Comparison of ENCODE assay signal across 36 cellular contexts in genomic region chr11:39910087-39910486, GRCh38.
"Had no signal": no experiment of that assay in that cellular context is flagged by ENCODE, and none has a peak within 500 bp of the region (broad histone marks: within the 10 kb centered on the region; RNA-seq: fewer than 3 reads in every experiment).

No MANE protein-coding gene starts in this region.

- H3K27me3 ChIP-seq: adrenal gland, body of pancreas, cardiac muscle cell, colonic mucosa, dorsolateral prefrontal cortex, esophagus muscularis mucosa, foreskin keratinocyte, gastrocnemius medialis, heart left ventricle had no signal

- H3K4me1 Mint-ChIP-seq: activated CD4-positive, alpha-beta T cell treated with anti-CD3 and anti-CD28 coated beads for 36 hours; activated CD4-positive, alpha-beta T cell treated with anti-CD3 and anti-CD28 coated beads, Interleukin-2, amount 10 ng/mL, durations not matched to agents 24 days and 14 days; activated CD8-positive, alpha-beta memory T cell treated with anti-CD3 and anti-CD28 coated beads, Interleukin-2, amount 10 ng/mL, durations not matched to agents 7 days and 5 days; activated naive CD4-positive, alpha-beta T cell treated with anti-CD3 and anti-CD28 coated beads, Interleukin-2, amount 50 U/mL, for 24 hours; activated naive CD8-positive, alpha-beta T cell treated with anti-CD3 and anti-CD28 coated beads for 36 hours; activated naive CD8-positive, alpha-beta T cell treated with anti-CD3 and anti-CD28 coated beads, Interleukin-2, amount 50 U/mL, for 24 hours; endodermal cell had no signal

- H3K27ac Mint-ChIP-seq: activated CD4-positive, alpha-beta memory T cell treated with anti-CD3 and anti-CD28 coated beads for 36 hours; activated CD4-positive, alpha-beta T cell treated with anti-CD3 and anti-CD28 coated beads for 36 hours; activated CD4-positive, alpha-beta T cell treated with anti-CD3 and anti-CD28 coated beads, Interleukin-2, amount 10 ng/mL, durations not matched to agents 24 days and 14 days; activated CD8-positive, alpha-beta memory T cell treated with anti-CD3 and anti-CD28 coated beads, Interleukin-2, amount 10 ng/mL, durations not matched to agents 7 days and 5 days; activated CD8-positive, alpha-beta T cell treated with anti-CD3 and anti-CD28 coated beads, Interleukin-2, amount 10 ng/mL, durations not matched to agents 7 days and 5 days; activated naive CD4-positive, alpha-beta T cell treated with anti-CD3 and anti-CD28 coated beads for 36 hours; activated naive CD4-positive, alpha-beta T cell treated with anti-CD3 and anti-CD28 coated beads, Interleukin-2, amount 50 U/mL, for 24 hours; activated naive CD8-positive, alpha-beta T cell treated with anti-CD3 and anti-CD28 coated beads for 36 hours; activated naive CD8-positive, alpha-beta T cell treated with anti-CD3 and anti-CD28 coated beads, Interleukin-2, amount 50 U/mL, for 24 hours; activated T-helper 1 cell treated with anti-CD3 and anti-CD28 coated beads, Interleukin-12 subunit alpha, Interleukin-12 subunit beta, Interleukin-2, Interleukin-4 antibody, amounts not matched to agents 30 ng/mL and 10 ng/mL and 1 ng/mL, durations not matched to agents 14 hours and 24 hours and 36 hours; activated T-helper 2 cell treated with anti-CD3 and anti-CD28 coated beads, Interferon-gamma antibody, Interleukin-2, Interleukin-4, amounts not matched to agents 10 μg/mL and 5 μg/mL and 100 μg/mL, durations not matched to agents 14 hours and 24 hours and 36 hours; dendritic cell treated with granulocyte-macrophage colony-stimulating factor and Interleukin-4, amounts not matched to agents 40 ng/mL and 50 ng/mL, for 4 days had no signal

- H3K36me3 Mint-ChIP-seq: activated CD4-positive, alpha-beta memory T cell treated with anti-CD3 and anti-CD28 coated beads for 36 hours; activated CD8-positive, alpha-beta memory T cell treated with anti-CD3 and anti-CD28 coated beads, Interleukin-2, amount 10 ng/mL, durations not matched to agents 7 days and 5 days; activated naive CD4-positive, alpha-beta T cell treated with anti-CD3 and anti-CD28 coated beads, Interleukin-2, amount 50 U/mL, for 24 hours; activated naive CD8-positive, alpha-beta T cell treated with anti-CD3 and anti-CD28 coated beads for 36 hours had no signal

- H3K27me3 Mint-ChIP-seq: activated CD4-positive, alpha-beta memory T cell treated with anti-CD3 and anti-CD28 coated beads for 36 hours; activated CD4-positive, alpha-beta T cell treated with anti-CD3 and anti-CD28 coated beads for 36 hours; activated CD4-positive, alpha-beta T cell treated with anti-CD3 and anti-CD28 coated beads, Interleukin-2, amount 10 ng/mL, durations not matched to agents 24 days and 14 days; activated CD8-positive, alpha-beta memory T cell treated with anti-CD3 and anti-CD28 coated beads, Interleukin-2, amount 10 ng/mL, durations not matched to agents 7 days and 5 days; activated naive CD4-positive, alpha-beta T cell treated with anti-CD3 and anti-CD28 coated beads, Interleukin-2, amount 50 U/mL, for 24 hours; activated naive CD8-positive, alpha-beta T cell treated with anti-CD3 and anti-CD28 coated beads for 36 hours; activated naive CD8-positive, alpha-beta T cell treated with anti-CD3 and anti-CD28 coated beads, Interleukin-2, amount 50 U/mL, for 24 hours; dendritic cell treated with granulocyte-macrophage colony-stimulating factor and Interleukin-4, amounts not matched to agents 40 ng/mL and 50 ng/mL, for 4 days had no signal

- H3K4me3 ChIP-seq: adrenal gland, body of pancreas, cardiac muscle cell, colonic mucosa, dorsolateral prefrontal cortex, esophagus muscularis mucosa, gastrocnemius medialis, heart left ventricle had no signal

- DNase-seq: activated CD4-positive, alpha-beta memory T cell treated with anti-CD3 and anti-CD28 coated beads for 36 hours; activated CD4-positive, alpha-beta T cell treated with anti-CD3 and anti-CD28 coated beads for 36 hours; activated CD4-positive, alpha-beta T cell treated with anti-CD3 and anti-CD28 coated beads, Interleukin-2, amount 10 ng/mL, durations not matched to agents 24 days and 14 days; activated CD4-positive, CD25-positive, alpha-beta regulatory T cell; activated CD4-positive, CD25-positive, alpha-beta regulatory T cell treated with anti-CD3 and anti-CD28 coated beads, Interleukin-2, amount 50 U/mL, for 72 hours; activated CD8-positive, alpha-beta memory T cell treated with anti-CD3 and anti-CD28 coated beads, Interleukin-2, amount 10 ng/mL, durations not matched to agents 7 days and 5 days; activated CD8-positive, alpha-beta memory T cell treated with anti-CD3 and anti-CD28 coated beads, Interleukin-2, amount 50 U/mL, for 4 hours; activated CD8-positive, alpha-beta T cell treated with anti-CD3 and anti-CD28 coated beads, Interleukin-2, amount 10 ng/mL, durations not matched to agents 7 days and 5 days; activated effector memory CD4-positive, alpha-beta T cell treated with anti-CD3 and anti-CD28 coated beads, Interleukin-2, amount 50 U/mL, for 16 hours; activated naive CD4-positive, alpha-beta T cell treated with anti-CD3 and anti-CD28 coated beads for 36 hours; activated naive CD8-positive, alpha-beta T cell treated with anti-CD3 and anti-CD28 coated beads for 36 hours; activated naive CD8-positive, alpha-beta T cell treated with anti-CD3 and anti-CD28 coated beads, Interleukin-2, amount 50 U/mL, for 24 hours; activated T-cell treated with anti-CD3 and anti-CD28 coated beads, Interleukin-2, amount 50 U/mL, for 1 hour; activated T-cell treated with anti-CD3 and anti-CD28 coated beads, Interleukin-2, amount 50 U/mL, for 48 hours; adrenal gland; amygdala; aorta; body of pancreas; central memory CD4-positive, alpha-beta T cell; cerebellar nuclear complex; colonic mucosa; dorsolateral prefrontal cortex; effector memory CD4-positive, alpha-beta T cell; endodermal cell; erythroblast; foreskin keratinocyte; gastrocnemius medialis; glutamatergic neuron; heart left ventricle; T-helper 2 cell had no signal

- H3K4me3 Mint-ChIP-seq: activated CD4-positive, alpha-beta memory T cell treated with anti-CD3 and anti-CD28 coated beads for 36 hours; activated CD4-positive, alpha-beta T cell treated with anti-CD3 and anti-CD28 coated beads for 36 hours; activated CD4-positive, alpha-beta T cell treated with anti-CD3 and anti-CD28 coated beads, Interleukin-2, amount 10 ng/mL, durations not matched to agents 24 days and 14 days; activated CD8-positive, alpha-beta memory T cell treated with anti-CD3 and anti-CD28 coated beads, Interleukin-2, amount 10 ng/mL, durations not matched to agents 7 days and 5 days; activated CD8-positive, alpha-beta T cell treated with anti-CD3 and anti-CD28 coated beads, Interleukin-2, amount 10 ng/mL, durations not matched to agents 7 days and 5 days; activated naive CD4-positive, alpha-beta T cell treated with anti-CD3 and anti-CD28 coated beads for 36 hours; activated naive CD4-positive, alpha-beta T cell treated with anti-CD3 and anti-CD28 coated beads, Interleukin-2, amount 50 U/mL, for 24 hours; activated naive CD8-positive, alpha-beta T cell treated with anti-CD3 and anti-CD28 coated beads for 36 hours; activated naive CD8-positive, alpha-beta T cell treated with anti-CD3 and anti-CD28 coated beads, Interleukin-2, amount 50 U/mL, for 24 hours; activated T-helper 1 cell treated with anti-CD3 and anti-CD28 coated beads, Interleukin-12 subunit alpha, Interleukin-12 subunit beta, Interleukin-2, Interleukin-4 antibody, amounts not matched to agents 30 ng/mL and 10 ng/mL and 1 ng/mL, durations not matched to agents 14 hours and 24 hours and 36 hours; dendritic cell treated with granulocyte-macrophage colony-stimulating factor and Interleukin-4, amounts not matched to agents 40 ng/mL and 50 ng/mL, for 4 days; endodermal cell had no signal

- H3K27ac ChIP-seq: adrenal gland, body of pancreas, cardiac muscle cell, colonic mucosa, dorsolateral prefrontal cortex, esophagus muscularis mucosa, foreskin keratinocyte, gastrocnemius medialis, heart left ventricle had no signal

- H3K4me1 ChIP-seq: adrenal gland, body of pancreas, colonic mucosa, esophagus muscularis mucosa, foreskin keratinocyte, gastrocnemius medialis, heart left ventricle had no signal

- H3K9me3 Mint-ChIP-seq: activated naive CD8-positive, alpha-beta T cell treated with anti-CD3 and anti-CD28 coated beads for 36 hours; endodermal cell had no signal

- H3K36me3 ChIP-seq: adrenal gland, cardiac muscle cell, colonic mucosa, esophagus muscularis mucosa, gastrocnemius medialis, heart left ventricle had no signal

- H3K9me3 ChIP-seq: adrenal gland, body of pancreas, colonic mucosa, esophagus muscularis mucosa, gastrocnemius medialis had no signal
